In the genomic region with DNA sequence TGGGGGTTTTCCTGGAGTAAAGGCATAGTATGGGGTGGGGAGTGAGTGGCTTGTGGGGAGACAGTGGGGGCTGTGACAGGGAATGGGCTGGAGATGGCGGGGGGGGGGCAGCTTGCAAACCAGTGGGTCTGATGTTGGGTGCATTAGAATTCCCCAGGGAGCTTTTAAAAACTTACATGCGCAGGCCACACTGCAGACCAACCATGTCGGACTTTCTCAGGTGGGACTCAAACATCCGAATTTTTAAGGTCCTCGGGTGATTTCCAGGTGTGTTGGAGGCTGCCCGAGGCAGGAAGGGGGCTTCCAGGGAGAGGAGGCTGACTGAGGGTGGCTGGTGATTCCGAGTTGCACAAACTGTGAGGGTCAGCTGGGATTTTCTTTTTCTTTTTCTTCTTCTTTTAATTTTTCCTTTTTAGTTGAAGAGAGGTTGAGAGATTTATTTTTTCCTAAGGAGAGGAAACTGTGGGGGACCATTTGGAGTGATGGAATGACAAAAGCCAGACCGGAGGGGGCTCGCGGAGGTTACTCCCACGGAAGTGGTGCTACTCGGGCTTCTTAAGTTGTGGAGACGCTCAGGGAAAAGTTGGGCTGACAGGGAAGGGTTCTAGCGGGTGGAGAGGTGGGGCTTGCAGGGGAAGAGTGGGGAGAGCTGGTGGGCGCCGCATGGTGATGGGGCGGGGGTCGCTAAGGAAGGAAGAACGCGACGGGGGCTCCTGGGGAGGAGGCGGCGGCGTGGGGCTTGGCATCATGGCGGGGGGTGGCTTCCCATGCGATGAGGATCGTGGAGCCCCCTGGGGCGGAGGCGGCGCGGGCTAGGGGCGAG, we compare ENCODE assay signal across 1 cellular context.
TF ChIP-seq lines count a peak whose summit lies in the region.

No MANE protein-coding gene starts in this region.

TF ChIP-seq in HEK293, 187 proteins besides CTCF, POLR2A, EP300 and RAD21 (continued from another document and continues in another):
- TF ChIP-seq ZBTB11 (tag by site-specific recombination; conservative IDR thresholded peaks at IDR 0.05; ENCODE audit: low read depth): peak; percentile 99
- TF ChIP-seq ZNF335 (tag by site-specific recombination; conservative IDR thresholded peaks at IDR 0.05): peak; percentile 92
- no peak for TF ChIP-seq ZNF10 (tag by site-specific recombination; IDR thresholded peaks at IDR 0.05)
- TF ChIP-seq ZNF664 (tag by site-specific recombination; IDR thresholded peaks at IDR 0.05): no peak
- no peak for TF ChIP-seq ZNF571 (tag by site-specific recombination; IDR thresholded peaks at IDR 0.05)
- TF ChIP-seq HOXD13 (CRISPR knock-in tag; IDR thresholded peaks at IDR 0.05; ENCODE audit: borderline replicate concordance): no peak
- TF ChIP-seq, protein P1, sequence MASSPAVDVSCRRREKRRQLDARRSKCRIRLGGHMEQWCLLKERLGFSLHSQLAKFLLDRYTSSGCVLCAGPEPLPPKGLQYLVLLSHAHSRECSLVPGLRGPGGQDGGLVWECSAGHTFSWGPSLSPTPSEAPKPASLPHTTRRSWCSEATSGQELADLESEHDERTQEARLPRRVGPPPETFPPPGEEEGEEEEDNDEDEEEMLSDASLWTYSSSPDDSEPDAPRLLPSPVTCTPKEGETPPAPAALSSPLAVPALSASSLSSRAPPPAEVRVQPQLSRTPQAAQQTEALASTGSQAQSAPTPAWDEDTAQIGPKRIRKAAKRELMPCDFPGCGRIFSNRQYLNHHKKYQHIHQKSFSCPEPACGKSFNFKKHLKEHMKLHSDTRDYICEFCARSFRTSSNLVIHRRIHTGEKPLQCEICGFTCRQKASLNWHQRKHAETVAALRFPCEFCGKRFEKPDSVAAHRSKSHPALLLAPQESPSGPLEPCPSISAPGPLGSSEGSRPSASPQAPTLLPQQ (tag by site-specific recombination; IDR thresholded peaks at IDR 0.05): peak; percentile 39
- no peak for TF ChIP-seq SCRT1 (tag by site-specific recombination; IDR thresholded peaks at IDR 0.05; ENCODE audit: borderline replicate concordance)
- no peak for TF ChIP-seq ZNF221 (tag by site-specific recombination; IDR thresholded peaks at IDR 0.05; ENCODE audit: borderline replicate concordance)
- TF ChIP-seq KLF8 (tag by site-specific recombination; IDR thresholded peaks at IDR 0.05): peak; percentile 43; the same call in 1 of the 2 replicates
- no peak for TF ChIP-seq ZNF26 (tag by site-specific recombination; IDR thresholded peaks at IDR 0.05)
- TF ChIP-seq ZBTB20 (tag by site-specific recombination; IDR thresholded peaks at IDR 0.05): peak; percentile 38; the same call in 1 of the 2 replicates
- TF ChIP-seq, protein P2, sequence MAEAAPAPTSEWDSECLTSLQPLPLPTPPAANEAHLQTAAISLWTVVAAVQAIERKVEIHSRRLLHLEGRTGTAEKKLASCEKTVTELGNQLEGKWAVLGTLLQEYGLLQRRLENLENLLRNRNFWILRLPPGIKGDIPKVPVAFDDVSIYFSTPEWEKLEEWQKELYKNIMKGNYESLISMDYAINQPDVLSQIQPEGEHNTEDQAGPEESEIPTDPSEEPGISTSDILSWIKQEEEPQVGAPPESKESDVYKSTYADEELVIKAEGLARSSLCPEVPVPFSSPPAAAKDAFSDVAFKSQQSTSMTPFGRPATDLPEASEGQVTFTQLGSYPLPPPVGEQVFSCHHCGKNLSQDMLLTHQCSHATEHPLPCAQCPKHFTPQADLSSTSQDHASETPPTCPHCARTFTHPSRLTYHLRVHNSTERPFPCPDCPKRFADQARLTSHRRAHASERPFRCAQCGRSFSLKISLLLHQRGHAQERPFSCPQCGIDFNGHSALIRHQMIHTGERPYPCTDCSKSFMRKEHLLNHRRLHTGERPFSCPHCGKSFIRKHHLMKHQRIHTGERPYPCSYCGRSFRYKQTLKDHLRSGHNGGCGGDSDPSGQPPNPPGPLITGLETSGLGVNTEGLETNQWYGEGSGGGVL (tag by site-specific recombination; IDR thresholded peaks at IDR 0.05): peak; percentile 68
- no peak for TF ChIP-seq ZNF146 (tag by site-specific recombination; IDR thresholded peaks at IDR 0.05)
- no peak for TF ChIP-seq ZNF280C (tag by site-specific recombination; IDR thresholded peaks at IDR 0.05)
- no peak for TF ChIP-seq GFI1B (tag by site-specific recombination; IDR thresholded peaks at IDR 0.05)
- peak; percentile 92 for TF ChIP-seq ZIC2 (tag by site-specific recombination; IDR thresholded peaks at IDR 0.05)
- peak; percentile 86 for TF ChIP-seq ZFHX2 (tag by site-specific recombination; conservative IDR thresholded peaks at IDR 0.05)
- TF ChIP-seq, protein P3, sequence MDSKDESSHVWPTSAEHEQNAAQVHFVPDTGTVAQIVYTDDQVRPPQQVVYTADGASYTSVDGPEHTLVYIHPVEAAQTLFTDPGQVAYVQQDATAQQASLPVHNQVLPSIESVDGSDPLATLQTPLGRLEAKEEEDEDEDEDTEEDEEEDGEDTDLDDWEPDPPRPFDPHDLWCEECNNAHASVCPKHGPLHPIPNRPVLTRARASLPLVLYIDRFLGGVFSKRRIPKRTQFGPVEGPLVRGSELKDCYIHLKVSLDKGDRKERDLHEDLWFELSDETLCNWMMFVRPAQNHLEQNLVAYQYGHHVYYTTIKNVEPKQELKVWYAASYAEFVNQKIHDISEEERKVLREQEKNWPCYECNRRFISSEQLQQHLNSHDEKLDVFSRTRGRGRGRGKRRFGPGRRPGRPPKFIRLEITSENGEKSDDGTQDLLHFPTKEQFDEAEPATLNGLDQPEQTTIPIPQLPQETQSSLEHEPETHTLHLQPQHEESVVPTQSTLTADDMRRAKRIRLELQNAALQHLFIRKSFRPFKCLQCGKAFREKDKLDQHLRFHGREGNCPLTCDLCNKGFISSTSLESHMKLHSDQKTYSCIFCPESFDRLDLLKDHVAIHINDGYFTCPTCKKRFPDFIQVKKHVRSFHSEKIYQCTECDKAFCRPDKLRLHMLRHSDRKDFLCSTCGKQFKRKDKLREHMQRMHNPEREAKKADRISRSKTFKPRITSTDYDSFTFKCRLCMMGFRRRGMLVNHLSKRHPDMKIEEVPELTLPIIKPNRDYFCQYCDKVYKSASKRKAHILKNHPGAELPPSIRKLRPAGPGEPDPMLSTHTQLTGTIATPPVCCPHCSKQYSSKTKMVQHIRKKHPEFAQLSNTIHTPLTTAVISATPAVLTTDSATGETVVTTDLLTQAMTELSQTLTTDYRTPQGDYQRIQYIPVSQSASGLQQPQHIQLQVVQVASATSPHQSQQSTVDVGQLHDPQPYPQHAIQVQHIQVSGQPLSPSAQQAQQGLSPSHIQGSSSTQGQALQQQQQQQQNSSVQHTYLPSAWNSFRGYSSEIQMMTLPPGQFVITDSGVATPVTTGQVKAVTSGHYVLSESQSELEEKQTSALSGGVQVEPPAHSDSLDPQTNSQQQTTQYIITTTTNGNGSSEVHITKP (tag by site-specific recombination; IDR thresholded peaks at IDR 0.05): peak; percentile 62
- peak; percentile 79 for TF ChIP-seq ZNF561 (tag by site-specific recombination; IDR thresholded peaks at IDR 0.05; ENCODE audit: borderline replicate concordance)
- TF ChIP-seq ZXDB (tag by site-specific recombination; IDR thresholded peaks at IDR 0.05): peak; percentile 84
- peak; percentile 56; the same call in 1 of the 2 replicates for TF ChIP-seq ZNF449 (tag by site-specific recombination; IDR thresholded peaks at IDR 0.05)
- TF ChIP-seq YY2 (tag by site-specific recombination; IDR thresholded peaks at IDR 0.05): peak; percentile 62; the same call in 1 of the 2 replicates
- no peak for TF ChIP-seq BCL11B (tag by site-specific recombination; IDR thresholded peaks at IDR 0.05; ENCODE audit: low read depth)
- 0 out of 2 replicates have a peak, but pooled peaks have one; percentile 39 for TF ChIP-seq ZFP69B (tag by site-specific recombination; IDR thresholded peaks at IDR 0.05)
- no peak for TF ChIP-seq HOXC10 (CRISPR knock-in tag; IDR thresholded peaks at IDR 0.05)
- no peak for TF ChIP-seq ZNF624 (tag by site-specific recombination; IDR thresholded peaks at IDR 0.05)
- TF ChIP-seq ZBTB17 (tag by site-specific recombination; IDR thresholded peaks at IDR 0.05): peak; percentile 61
- TF ChIP-seq ZNF707 (tag by site-specific recombination; IDR thresholded peaks at IDR 0.05): no peak
- no peak for TF ChIP-seq OVOL3 (tag by site-specific recombination; IDR thresholded peaks at IDR 0.05)
- no peak for TF ChIP-seq ZNF791 (tag by site-specific recombination; IDR thresholded peaks at IDR 0.05)
- peak; percentile 65; the same call in 1 of the 2 replicates for TF ChIP-seq ZBTB8A (tag by site-specific recombination; IDR thresholded peaks at IDR 0.05)
- no peak; the same call in 1 of the 2 replicates for TF ChIP-seq SP2 (tag by site-specific recombination; IDR thresholded peaks at IDR 0.05)
- TF ChIP-seq, protein P4, sequence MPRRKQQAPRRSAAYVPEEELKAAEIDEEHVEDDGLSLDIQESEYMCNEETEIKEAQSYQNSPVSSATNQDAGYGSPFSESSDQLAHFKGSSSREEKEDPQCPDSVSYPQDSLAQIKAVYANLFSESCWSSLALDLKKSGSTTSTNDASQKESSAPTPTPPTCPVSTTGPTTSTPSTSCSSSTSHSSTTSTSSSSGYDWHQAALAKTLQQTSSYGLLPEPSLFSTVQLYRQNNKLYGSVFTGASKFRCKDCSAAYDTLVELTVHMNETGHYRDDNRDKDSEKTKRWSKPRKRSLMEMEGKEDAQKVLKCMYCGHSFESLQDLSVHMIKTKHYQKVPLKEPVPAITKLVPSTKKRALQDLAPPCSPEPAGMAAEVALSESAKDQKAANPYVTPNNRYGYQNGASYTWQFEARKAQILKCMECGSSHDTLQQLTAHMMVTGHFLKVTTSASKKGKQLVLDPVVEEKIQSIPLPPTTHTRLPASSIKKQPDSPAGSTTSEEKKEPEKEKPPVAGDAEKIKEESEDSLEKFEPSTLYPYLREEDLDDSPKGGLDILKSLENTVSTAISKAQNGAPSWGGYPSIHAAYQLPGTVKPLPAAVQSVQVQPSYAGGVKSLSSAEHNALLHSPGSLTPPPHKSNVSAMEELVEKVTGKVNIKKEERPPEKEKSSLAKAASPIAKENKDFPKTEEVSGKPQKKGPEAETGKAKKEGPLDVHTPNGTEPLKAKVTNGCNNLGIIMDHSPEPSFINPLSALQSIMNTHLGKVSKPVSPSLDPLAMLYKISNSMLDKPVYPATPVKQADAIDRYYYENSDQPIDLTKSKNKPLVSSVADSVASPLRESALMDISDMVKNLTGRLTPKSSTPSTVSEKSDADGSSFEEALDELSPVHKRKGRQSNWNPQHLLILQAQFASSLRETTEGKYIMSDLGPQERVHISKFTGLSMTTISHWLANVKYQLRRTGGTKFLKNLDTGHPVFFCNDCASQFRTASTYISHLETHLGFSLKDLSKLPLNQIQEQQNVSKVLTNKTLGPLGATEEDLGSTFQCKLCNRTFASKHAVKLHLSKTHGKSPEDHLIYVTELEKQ (tag by site-specific recombination; IDR thresholded peaks at IDR 0.05; ENCODE audit: borderline replicate concordance): no peak
